1 cellular context compared by ENCODE assay signal in the genomic region with DNA sequence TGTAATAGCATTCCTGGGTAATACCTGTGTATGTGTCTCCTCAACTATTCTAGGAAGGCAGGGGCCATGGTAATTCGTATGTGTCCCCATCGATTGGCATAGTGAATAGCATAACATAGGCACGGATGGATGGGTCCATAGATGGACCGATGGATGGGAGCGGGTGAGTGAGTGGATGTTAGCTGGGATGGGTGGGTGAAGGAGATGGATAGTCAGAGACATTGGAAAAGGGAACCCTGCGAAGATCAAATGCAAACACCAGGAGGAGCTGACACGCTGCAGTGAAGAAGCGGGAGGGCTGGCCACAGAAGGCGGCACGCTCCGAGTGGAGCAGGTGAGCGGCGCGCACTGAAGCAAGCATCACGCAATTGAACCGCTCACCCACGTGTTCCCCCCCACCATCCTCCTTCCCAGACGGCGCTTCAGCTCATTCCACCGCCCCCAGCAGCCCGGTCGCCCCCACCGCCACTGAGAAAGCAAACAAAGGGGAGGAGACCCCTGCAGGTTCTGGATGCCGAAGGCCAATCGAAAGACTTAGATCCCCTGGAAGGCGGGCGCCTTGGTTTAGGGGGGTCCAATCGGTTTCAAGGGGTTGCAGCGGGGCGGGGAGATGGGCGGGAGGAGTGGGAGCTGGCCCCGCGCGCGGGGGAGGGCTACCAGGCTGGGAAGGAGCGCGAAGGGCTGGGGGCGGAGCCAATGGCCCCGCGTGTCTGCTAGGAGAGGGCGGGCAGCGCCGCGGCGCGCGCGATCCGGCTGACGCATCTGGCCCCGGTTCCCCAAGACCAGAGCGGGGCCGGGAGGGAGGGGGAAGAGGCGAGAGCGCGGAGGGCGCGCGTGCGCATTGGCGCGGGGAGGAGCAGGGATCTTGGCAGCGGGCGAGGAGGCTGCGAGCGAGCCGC.
A peak's percentile ranks its signal among the peaks of the same experiment; 100 is the strongest.
TF ChIP-seq lines count a peak whose summit lies in the region.

A gene (plus strand): TSS at position 839 of the 899 bp plus-strand sequence. CDS start 90 bp downstream, outside the sequence.

TF ChIP-seq in HEK293, 187 proteins besides CTCF, POLR2A, EP300 and RAD21 (continued from another document and continues in another):
- TF ChIP-seq, protein P1, sequence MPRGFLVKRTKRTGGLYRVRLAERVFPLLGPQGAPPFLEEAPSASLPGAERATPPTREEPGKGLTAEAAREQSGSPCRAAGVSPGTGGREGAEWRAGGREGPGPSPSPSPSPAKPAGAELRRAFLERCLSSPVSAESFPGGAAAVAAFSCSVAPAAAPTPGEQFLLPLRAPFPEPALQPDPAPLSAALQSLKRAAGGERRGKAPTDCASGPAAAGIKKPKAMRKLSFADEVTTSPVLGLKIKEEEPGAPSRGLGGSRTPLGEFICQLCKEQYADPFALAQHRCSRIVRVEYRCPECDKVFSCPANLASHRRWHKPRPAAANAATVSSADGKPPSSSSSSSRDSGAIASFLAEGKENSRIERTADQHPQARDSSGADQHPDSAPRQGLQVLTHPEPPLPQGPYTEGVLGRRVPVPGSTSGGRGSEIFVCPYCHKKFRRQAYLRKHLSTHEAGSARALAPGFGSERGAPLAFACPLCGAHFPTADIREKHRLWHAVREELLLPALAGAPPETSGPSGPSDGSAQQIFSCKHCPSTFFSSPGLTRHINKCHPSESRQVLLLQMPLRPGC (tag by site-specific recombination; IDR thresholded peaks at IDR 0.05) = peak; percentile 77
- TF ChIP-seq ZNF561 (tag by site-specific recombination; IDR thresholded peaks at IDR 0.05; ENCODE audit: borderline replicate concordance) (no peak; the same call in none of the 2 replicates), ZNF837 (tag by site-specific recombination; IDR thresholded peaks at IDR 0.05) (no peak), GLIS1 (tag by site-specific recombination; IDR thresholded peaks at IDR 0.05) (peak; percentile 90), ZNF138 (tag by site-specific recombination; IDR thresholded peaks at IDR 0.05; ENCODE audit: borderline replicate concordance) (no peak), ZIC2 (tag by site-specific recombination; IDR thresholded peaks at IDR 0.05) (peak; percentile 78), ZNF423 (tag by site-specific recombination; IDR thresholded peaks at IDR 0.05) (no peak), ZSCAN16 (tag by site-specific recombination; IDR thresholded peaks at IDR 0.05) (no peak), ZNF629 (tag by site-specific recombination; IDR thresholded peaks at IDR 0.05) (peak; percentile 72), ZNF777 (tag by site-specific recombination; IDR thresholded peaks at IDR 0.05; ENCODE audit: borderline replicate concordance) (no peak), ZNF585B (tag by site-specific recombination; IDR thresholded peaks at IDR 0.05) (no peak), ZNF391 (tag by site-specific recombination; IDR thresholded peaks at IDR 0.05; ENCODE audit: borderline replicate concordance, low read depth) (peak; percentile 64; the same call in 1 of the 2 replicates), ZNF155 (tag by site-specific recombination; IDR thresholded peaks at IDR 0.05) (no peak), ZNF2 (tag by site-specific recombination; IDR thresholded peaks at IDR 0.05) (peak; percentile 79), ZFP69B (tag by site-specific recombination; IDR thresholded peaks at IDR 0.05) (peak; percentile 58), IKZF3 (tag by site-specific recombination; IDR thresholded peaks at IDR 0.05) (peak; percentile 97), KLF1 (tag by site-specific recombination; IDR thresholded peaks at IDR 0.05) (no peak), SETDB1 (IDR thresholded peaks at IDR 0.05; ENCODE audit: insufficient read length, low read length) (no peak), ZNF707 (tag by site-specific recombination; IDR thresholded peaks at IDR 0.05) (no peak), TRIM28 (IDR thresholded peaks at IDR 0.05; ENCODE audit: borderline replicate concordance, low read length) (peak; percentile 72), ZNF624 (tag by site-specific recombination; IDR thresholded peaks at IDR 0.05) (no peak), ZNF660 (tag by site-specific recombination; IDR thresholded peaks at IDR 0.05) (peak; percentile 58), ZNF404 (tag by site-specific recombination; IDR thresholded peaks at IDR 0.05) (no peak), KLF8 (tag by site-specific recombination; IDR thresholded peaks at IDR 0.05) (peak; percentile 72; the same call in 1 of the 2 replicates), ZNF701 (tag by site-specific recombination; IDR thresholded peaks at IDR 0.05) (no peak), ZNF843 (tag by site-specific recombination; IDR thresholded peaks at IDR 0.05) (peak; percentile 41), SALL2 (tag by site-specific recombination; IDR thresholded peaks at IDR 0.05; ENCODE audit: borderline replicate concordance) (no peak), ZNF121 (tag by site-specific recombination; IDR thresholded peaks at IDR 0.05) (no peak), ZNF211 (tag by site-specific recombination; IDR thresholded peaks at IDR 0.05; ENCODE audit: low read depth) (no peak), ZNF610 (tag by site-specific recombination; IDR thresholded peaks at IDR 0.05; ENCODE audit: borderline replicate concordance) (peak; percentile 93), HOXA7 (CRISPR knock-in tag; IDR thresholded peaks at IDR 0.05; ENCODE audit: borderline replicate concordance) (no peak), ZNF658 (tag by site-specific recombination; IDR thresholded peaks at IDR 0.05) (no peak), ZNF354C (tag by site-specific recombination; IDR thresholded peaks at IDR 0.05; ENCODE audit: borderline replicate concordance, low read depth) (no peak), ZNF157 (tag by site-specific recombination; IDR thresholded peaks at IDR 0.05) (no peak), GLIS2 (tag by site-specific recombination; IDR thresholded peaks at IDR 0.05) (peak; percentile 100), ZNF596 (tag by site-specific recombination; IDR thresholded peaks at IDR 0.05) (no peak)
- TF ChIP-seq, protein P2, sequence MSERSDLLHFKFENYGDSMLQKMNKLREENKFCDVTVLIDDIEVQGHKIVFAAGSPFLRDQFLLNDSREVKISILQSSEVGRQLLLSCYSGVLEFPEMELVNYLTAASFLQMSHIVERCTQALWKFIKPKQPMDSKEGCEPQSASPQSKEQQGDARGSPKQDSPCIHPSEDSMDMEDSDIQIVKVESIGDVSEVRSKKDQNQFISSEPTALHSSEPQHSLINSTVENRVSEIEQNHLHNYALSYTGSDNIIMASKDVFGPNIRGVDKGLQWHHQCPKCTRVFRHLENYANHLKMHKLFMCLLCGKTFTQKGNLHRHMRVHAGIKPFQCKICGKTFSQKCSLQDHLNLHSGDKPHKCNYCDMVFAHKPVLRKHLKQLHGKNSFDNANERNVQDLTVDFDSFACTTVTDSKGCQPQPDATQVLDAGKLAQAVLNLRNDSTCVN (tag by site-specific recombination; optimal IDR thresholded peaks at IDR 0.05) = peak; percentile 100
- TF ChIP-seq, protein P3, sequence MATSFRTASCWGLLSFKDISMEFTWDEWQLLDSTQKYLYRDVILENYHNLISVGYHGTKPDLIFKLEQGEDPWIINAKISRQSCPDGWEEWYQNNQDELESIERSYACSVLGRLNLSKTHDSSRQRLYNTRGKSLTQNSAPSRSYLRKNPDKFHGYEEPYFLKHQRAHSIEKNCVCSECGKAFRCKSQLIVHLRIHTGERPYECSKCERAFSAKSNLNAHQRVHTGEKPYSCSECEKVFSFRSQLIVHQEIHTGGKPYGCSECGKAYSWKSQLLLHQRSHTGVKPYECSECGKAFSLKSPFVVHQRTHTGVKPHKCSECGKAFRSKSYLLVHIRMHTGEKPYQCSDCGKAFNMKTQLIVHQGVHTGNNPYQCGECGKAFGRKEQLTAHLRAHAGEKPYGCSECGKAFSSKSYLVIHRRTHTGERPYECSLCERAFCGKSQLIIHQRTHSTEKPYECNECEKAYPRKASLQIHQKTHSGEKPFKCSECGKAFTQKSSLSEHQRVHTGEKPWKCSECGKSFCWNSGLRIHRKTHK (tag by site-specific recombination; IDR thresholded peaks at IDR 0.05) = no peak
- TF ChIP-seq, protein P4, sequence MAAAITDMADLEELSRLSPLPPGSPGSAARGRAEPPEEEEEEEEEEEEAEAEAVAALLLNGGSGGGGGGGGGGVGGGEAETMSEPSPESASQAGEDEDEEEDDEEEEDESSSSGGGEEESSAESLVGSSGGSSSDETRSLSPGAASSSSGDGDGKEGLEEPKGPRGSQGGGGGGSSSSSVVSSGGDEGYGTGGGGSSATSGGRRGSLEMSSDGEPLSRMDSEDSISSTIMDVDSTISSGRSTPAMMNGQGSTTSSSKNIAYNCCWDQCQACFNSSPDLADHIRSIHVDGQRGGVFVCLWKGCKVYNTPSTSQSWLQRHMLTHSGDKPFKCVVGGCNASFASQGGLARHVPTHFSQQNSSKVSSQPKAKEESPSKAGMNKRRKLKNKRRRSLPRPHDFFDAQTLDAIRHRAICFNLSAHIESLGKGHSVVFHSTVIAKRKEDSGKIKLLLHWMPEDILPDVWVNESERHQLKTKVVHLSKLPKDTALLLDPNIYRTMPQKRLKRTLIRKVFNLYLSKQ (tag by site-specific recombination; IDR thresholded peaks at IDR 0.05; ENCODE audit: borderline replicate concordance) = no peak
- TF ChIP-seq, protein P5, sequence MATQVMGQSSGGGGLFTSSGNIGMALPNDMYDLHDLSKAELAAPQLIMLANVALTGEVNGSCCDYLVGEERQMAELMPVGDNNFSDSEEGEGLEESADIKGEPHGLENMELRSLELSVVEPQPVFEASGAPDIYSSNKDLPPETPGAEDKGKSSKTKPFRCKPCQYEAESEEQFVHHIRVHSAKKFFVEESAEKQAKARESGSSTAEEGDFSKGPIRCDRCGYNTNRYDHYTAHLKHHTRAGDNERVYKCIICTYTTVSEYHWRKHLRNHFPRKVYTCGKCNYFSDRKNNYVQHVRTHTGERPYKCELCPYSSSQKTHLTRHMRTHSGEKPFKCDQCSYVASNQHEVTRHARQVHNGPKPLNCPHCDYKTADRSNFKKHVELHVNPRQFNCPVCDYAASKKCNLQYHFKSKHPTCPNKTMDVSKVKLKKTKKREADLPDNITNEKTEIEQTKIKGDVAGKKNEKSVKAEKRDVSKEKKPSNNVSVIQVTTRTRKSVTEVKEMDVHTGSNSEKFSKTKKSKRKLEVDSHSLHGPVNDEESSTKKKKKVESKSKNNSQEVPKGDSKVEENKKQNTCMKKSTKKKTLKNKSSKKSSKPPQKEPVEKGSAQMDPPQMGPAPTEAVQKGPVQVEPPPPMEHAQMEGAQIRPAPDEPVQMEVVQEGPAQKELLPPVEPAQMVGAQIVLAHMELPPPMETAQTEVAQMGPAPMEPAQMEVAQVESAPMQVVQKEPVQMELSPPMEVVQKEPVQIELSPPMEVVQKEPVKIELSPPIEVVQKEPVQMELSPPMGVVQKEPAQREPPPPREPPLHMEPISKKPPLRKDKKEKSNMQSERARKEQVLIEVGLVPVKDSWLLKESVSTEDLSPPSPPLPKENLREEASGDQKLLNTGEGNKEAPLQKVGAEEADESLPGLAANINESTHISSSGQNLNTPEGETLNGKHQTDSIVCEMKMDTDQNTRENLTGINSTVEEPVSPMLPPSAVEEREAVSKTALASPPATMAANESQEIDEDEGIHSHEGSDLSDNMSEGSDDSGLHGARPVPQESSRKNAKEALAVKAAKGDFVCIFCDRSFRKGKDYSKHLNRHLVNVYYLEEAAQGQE (tag by site-specific recombination; IDR thresholded peaks at IDR 0.05) = no peak
- TF ChIP-seq, protein P6, sequence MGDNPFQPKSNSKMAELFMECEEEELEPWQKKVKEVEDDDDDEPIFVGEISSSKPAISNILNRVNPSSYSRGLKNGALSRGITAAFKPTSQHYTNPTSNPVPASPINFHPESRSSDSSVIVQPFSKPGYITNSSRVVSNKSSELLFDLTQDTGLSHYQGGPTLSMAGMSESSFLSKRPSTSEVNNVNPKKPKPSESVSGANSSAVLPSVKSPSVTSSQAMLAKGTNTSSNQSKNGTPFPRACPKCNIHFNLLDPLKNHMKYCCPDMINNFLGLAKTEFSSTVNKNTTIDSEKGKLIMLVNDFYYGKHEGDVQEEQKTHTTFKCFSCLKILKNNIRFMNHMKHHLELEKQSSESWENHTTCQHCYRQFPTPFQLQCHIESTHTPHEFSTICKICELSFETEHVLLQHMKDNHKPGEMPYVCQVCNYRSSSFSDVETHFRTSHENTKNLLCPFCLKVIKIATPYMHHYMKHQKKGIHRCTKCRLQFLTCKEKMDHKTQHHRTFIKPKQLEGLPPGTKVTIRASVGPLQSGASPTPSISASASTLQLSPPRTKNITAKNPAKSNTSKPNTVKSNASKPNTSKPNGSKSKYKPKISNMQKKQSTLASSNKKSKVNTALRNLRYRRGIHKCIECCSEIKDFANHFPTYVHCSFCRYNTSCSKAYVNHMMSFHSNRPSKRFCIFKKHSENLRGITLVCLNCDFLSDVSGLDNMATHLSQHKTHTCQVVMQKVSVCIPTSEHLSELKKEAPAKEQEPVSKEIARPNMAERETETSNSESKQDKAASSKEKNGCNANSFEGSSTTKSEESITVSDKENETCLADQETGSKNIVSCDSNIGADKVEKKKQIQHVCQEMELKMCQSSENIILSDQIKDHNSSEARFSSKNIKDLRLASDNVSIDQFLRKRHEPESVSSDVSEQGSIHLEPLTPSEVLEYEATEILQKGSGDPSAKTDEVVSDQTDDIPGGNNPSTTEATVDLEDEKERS (tag by site-specific recombination; IDR thresholded peaks at IDR 0.05) = no peak
- TF ChIP-seq, protein P7, sequence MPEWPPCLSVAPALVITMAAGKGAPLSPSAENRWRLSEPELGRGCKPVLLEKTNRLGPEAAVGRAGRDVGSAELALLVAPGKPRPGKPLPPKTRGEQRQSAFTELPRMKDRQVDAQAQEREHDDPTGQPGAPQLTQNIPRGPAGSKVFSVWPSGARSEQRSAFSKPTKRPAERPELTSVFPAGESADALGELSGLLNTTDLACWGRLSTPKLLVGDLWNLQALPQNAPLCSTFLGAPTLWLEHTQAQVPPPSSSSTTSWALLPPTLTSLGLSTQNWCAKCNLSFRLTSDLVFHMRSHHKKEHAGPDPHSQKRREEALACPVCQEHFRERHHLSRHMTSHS (tag by site-specific recombination; IDR thresholded peaks at IDR 0.05) = no peak
- TF ChIP-seq, protein P8, sequence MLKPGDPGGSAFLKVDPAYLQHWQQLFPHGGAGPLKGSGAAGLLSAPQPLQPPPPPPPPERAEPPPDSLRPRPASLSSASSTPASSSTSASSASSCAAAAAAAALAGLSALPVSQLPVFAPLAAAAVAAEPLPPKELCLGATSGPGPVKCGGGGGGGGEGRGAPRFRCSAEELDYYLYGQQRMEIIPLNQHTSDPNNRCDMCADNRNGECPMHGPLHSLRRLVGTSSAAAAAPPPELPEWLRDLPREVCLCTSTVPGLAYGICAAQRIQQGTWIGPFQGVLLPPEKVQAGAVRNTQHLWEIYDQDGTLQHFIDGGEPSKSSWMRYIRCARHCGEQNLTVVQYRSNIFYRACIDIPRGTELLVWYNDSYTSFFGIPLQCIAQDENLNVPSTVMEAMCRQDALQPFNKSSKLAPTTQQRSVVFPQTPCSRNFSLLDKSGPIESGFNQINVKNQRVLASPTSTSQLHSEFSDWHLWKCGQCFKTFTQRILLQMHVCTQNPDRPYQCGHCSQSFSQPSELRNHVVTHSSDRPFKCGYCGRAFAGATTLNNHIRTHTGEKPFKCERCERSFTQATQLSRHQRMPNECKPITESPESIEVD (tag by site-specific recombination; IDR thresholded peaks at IDR 0.05) = no peak
- TF ChIP-seq, protein P9, sequence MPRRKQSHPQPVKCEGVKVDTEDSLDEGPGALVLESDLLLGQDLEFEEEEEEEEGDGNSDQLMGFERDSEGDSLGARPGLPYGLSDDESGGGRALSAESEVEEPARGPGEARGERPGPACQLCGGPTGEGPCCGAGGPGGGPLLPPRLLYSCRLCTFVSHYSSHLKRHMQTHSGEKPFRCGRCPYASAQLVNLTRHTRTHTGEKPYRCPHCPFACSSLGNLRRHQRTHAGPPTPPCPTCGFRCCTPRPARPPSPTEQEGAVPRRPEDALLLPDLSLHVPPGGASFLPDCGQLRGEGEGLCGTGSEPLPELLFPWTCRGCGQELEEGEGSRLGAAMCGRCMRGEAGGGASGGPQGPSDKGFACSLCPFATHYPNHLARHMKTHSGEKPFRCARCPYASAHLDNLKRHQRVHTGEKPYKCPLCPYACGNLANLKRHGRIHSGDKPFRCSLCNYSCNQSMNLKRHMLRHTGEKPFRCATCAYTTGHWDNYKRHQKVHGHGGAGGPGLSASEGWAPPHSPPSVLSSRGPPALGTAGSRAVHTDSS (tag by site-specific recombination; IDR thresholded peaks at IDR 0.05) = no peak
